Comparison of ENCODE assay signal across 24 cellular contexts in genomic region chr10:93790454-93790853, GRCh38. TPM values are rescaled to one million over a fixed set of nuclear protein-coding genes. Genes with fewer than 3 reads are reported as not detected.
DNase-seq lines count a peak whose midpoint lies in the region; ATAC-seq, FAIRE-seq and TF ChIP-seq lines count a peak whose summit lies in the region.
"Had no signal": no experiment of that assay in that cellular context is flagged by ENCODE, and none has a peak within 500 bp of the region (broad histone marks: within the 10 kb centered on the region; RNA-seq: fewer than 3 reads in every experiment).

No MANE protein-coding gene starts in this region.

- TF ChIP-seq POLR2A in H1 (IDR thresholded peaks at IDR 0.05; ENCODE audit: control extremely low read depth in 1 of 2, low read depth in 2 of 2, low read length in 2 of 2) = no peak

- TF ChIP-seq CTCF in H1 (IDR thresholded peaks at IDR 0.05; ENCODE audit: control extremely low read depth in 1 of 3, insufficient read depth in 1 of 3, low read depth in 1 of 3, low read length in 3 of 3) (no peak), nephron progenitor cell (IDR thresholded peaks at IDR 0.05) (no peak), lower lobe of right lung (IDR thresholded peaks at IDR 0.05) (no peak)

- peak overlapping the region in 6 of 11 experiments; percentile 2 to 27 (median 14); a peak in 8 of 22 replicates for H3K4me2 ChIP-seq in BLaER1 treated with 17β-estradiol and CSF1 and Interleukin-3, amounts not matched to agents 10 nM and 100 nM
- peak overlapping the region in 1 of 2 experiments; percentile 0; a peak in 1 of 4 replicates for H3K4me2 ChIP-seq in H1 (ENCODE audit: insufficient read depth in 1 of 2, low read depth in 2 of 2, low read length in 2 of 2)

- H3K4me1 Mint-ChIP-seq in nephron progenitor cell = peaks cover 30% of the 10 kb centered on the region
- no peaks in the 10 kb centered on the region for H3K4me1 Mint-ChIP-seq in activated CD4-positive, alpha-beta T cell treated with anti-CD3 and anti-CD28 coated beads, Interleukin-2, amount 10 ng/mL, durations not matched to agents 24 days and 14 days

- ATAC-seq in GM21717 (IDR thresholded peaks at IDR 0.05; ENCODE audit: unreplicated experiment) (no peak), lower lobe of right lung (no peak), GM21515 (IDR thresholded peaks at IDR 0.05; ENCODE audit: unreplicated experiment) (no peak)
- ATAC-seq: gastrocnemius medialis, K562, PC-3 had no signal

- no peak overlapping the region for H2BK20ac ChIP-seq in H1 (ENCODE audit: low read length)

- no peaks in the 10 kb centered on the region for H3K9me3 Mint-ChIP-seq in nephron progenitor cell
- H3K9me3 Mint-ChIP-seq in activated CD4-positive, alpha-beta T cell treated with anti-CD3 and anti-CD28 coated beads, Interleukin-2, amount 10 ng/mL, durations not matched to agents 24 days and 14 days = no peaks in the 10 kb centered on the region

- no peaks in the 10 kb centered on the region for H4K20me1 ChIP-seq in BLaER1 treated with 17β-estradiol and CSF1 and Interleukin-3, amounts not matched to agents 10 nM and 100 nM
- no peaks in the 10 kb centered on the region for H4K20me1 ChIP-seq in H1 (replicated peaks in 1 of 2; ENCODE audit: control insufficient read depth in 1 of 2, insufficient read depth in 2 of 2, low read length in 2 of 2)

- no peak for FAIRE-seq in H1 (lab: Jason Lieb, UNC)
- FAIRE-seq: K562, urothelium cell line had no signal

- H3K27ac ChIP-seq in BLaER1 treated with 17β-estradiol and CSF1 and Interleukin-3, amounts not matched to agents 10 nM and 100 nM = no peak overlapping the region
- H3K27ac ChIP-seq in HUES64 (ENCODE audit: low read depth, low read length) (peak overlapping the region; percentile 93), H1 (ENCODE audit: low read depth, low read length) (no peak overlapping the region), lower lobe of right lung (no peak overlapping the region)
- H3K27ac ChIP-seq: adrenal gland, C4-2B, esophagus muscularis mucosa, gastrocnemius medialis, neutrophil had no signal

- WGBS in HUES64 = 18% methylated on average over 2 of the region's 2 CpGs
- 66% methylated on average over 2 of the region's 2 CpGs; no CpG with 5 or more reads in 1 of the 2 experiments for WGBS in H1 (ENCODE audit: extremely low coverage in 1 of 2, insufficient coverage in 1 of 2, insufficient read length in 1 of 2, insufficient replicate concordance in 2 of 2, low coverage in 1 of 2, low lambda C conversion rate in 2 of 2, missing lambda C conversion rate in 1 of 2), 2 experiments

- no peaks in the 10 kb centered on the region for H3K79me1 ChIP-seq in H1 (ENCODE audit: low read depth, low read length)

- H3K79me2 ChIP-seq in H1 (ENCODE audit: control insufficient read depth in 1 of 2, insufficient read depth in 2 of 2, low read length in 2 of 2) = no peaks in the 10 kb centered on the region

- no peak overlapping the region for H3K4ac ChIP-seq in H1 (replicated peaks; ENCODE audit: insufficient read length, low read depth, low read length)

- H3K27ac Mint-ChIP-seq in nephron progenitor cell = peak overlapping the region; percentile 68
- H3K27ac Mint-ChIP-seq in activated CD4-positive, alpha-beta T cell treated with anti-CD3 and anti-CD28 coated beads, Interleukin-2, amount 10 ng/mL, durations not matched to agents 24 days and 14 days = no peak overlapping the region

- POLR2A ChIA-PET in H1 (lab: Charles Lee; ENCODE audit: partially characterized antibody) = interaction anchor here (0.8 kb wide), 1 partner anchor 39 kb away, joined by 3 read pairs; no protein-coding TSS in a partner anchor

- DNase-seq in H1 (ENCODE audit: low read depth in 1 of 2, low spot score in 2 of 2) (no peak), nephron progenitor cell (no peak), lower lobe of right lung (no peak)
- no peak for DNase-seq in activated CD4-positive, alpha-beta T cell treated with anti-CD3 and anti-CD28 coated beads, Interleukin-2, amount 10 ng/mL, durations not matched to agents 24 days and 14 days
- DNase-seq: activated CD4-positive, alpha-beta T cell treated with anti-CD3 and anti-CD28 coated beads, Interleukin-2, amount 50 U/mL, for 1 hour; activated CD8-positive, alpha-beta memory T cell treated with anti-CD3 and anti-CD28 coated beads, Interleukin-2, amount 50 U/mL, for 48 hours; activated effector memory CD4-positive, alpha-beta T cell treated with anti-CD3 and anti-CD28 coated beads, Interleukin-2, amount 50 U/mL, for 16 hours; adrenal gland; central memory CD4-positive, alpha-beta T cell; gastrocnemius medialis; NCI-H1694; NCI-H748 treated with DMSO at 0.1 percent for 48 hours; PC-3; SHP77; SW 1271 had no signal

- H3K14ac ChIP-seq in H1 (ENCODE audit: insufficient read length) = no peak overlapping the region

- no peak overlapping the region for H2BK15ac ChIP-seq in H1 (ENCODE audit: low read length)

- TF ChIP-seq RAD21 in H1 (IDR thresholded peaks at IDR 0.05 in 1 of 2, conservative IDR thresholded peaks at IDR 0.05 in 1 of 2; ENCODE audit: low read depth in 2 of 2, low read length in 2 of 2) = no peak

- peak overlapping the region; percentile 27 for H4K5ac ChIP-seq in H1 (ENCODE audit: insufficient read length, low read depth, low read length)

- no peak overlapping the region for H3K4me3 Mint-ChIP-seq in nephron progenitor cell
- no peak overlapping the region for H3K4me3 Mint-ChIP-seq in activated CD4-positive, alpha-beta T cell treated with anti-CD3 and anti-CD28 coated beads, Interleukin-2, amount 10 ng/mL, durations not matched to agents 24 days and 14 days

- H3K18ac ChIP-seq in H1 (ENCODE audit: extremely low read depth, low read length) = no peak overlapping the region

- no peak overlapping the region for H3K56ac ChIP-seq in H1 (replicated peaks; ENCODE audit: insufficient read length, low read depth, low read length)

- no peaks in the 10 kb centered on the region for H3K36me3 Mint-ChIP-seq in nephron progenitor cell (ENCODE audit: low read depth)
- H3K36me3 Mint-ChIP-seq in activated CD4-positive, alpha-beta T cell treated with anti-CD3 and anti-CD28 coated beads, Interleukin-2, amount 10 ng/mL, durations not matched to agents 24 days and 14 days (ENCODE audit: low read depth) = no peaks in the 10 kb centered on the region

- peaks cover 9% of the 10 kb centered on the region for H3K27me3 Mint-ChIP-seq in nephron progenitor cell (ENCODE audit: low read depth, poor library complexity)
- peaks cover 9% of the 10 kb centered on the region for H3K27me3 Mint-ChIP-seq in activated CD4-positive, alpha-beta T cell treated with anti-CD3 and anti-CD28 coated beads, Interleukin-2, amount 10 ng/mL, durations not matched to agents 24 days and 14 days

- no peaks in the 10 kb centered on the region for H3K23me2 ChIP-seq in H1 (ENCODE audit: low read depth, low read length)

- CTCF ChIA-PET in H1 (lab: Charles Lee; ENCODE audit: partially characterized antibody) = interaction anchor here (0.6 to 5.7 kb wide), 4 partner anchors 10 to 1997 kb away, joined by 3 to 35 read pairs (median 5); no protein-coding TSS in a partner anchor

- no peak overlapping the region for H2BK12ac ChIP-seq in H1 (ENCODE audit: low read depth, low read length)

- H2BK120ac ChIP-seq in H1 (replicated peaks; ENCODE audit: low read depth, low read length) = no peak overlapping the region

- intact Hi-C loops in lower lobe of right lung (cut with DNase I) = no loop called here
- intact Hi-C loops in activated CD4-positive, alpha-beta T cell treated with anti-CD3 and anti-CD28 coated beads, Interleukin-2, amount 10 ng/mL, durations not matched to agents 24 days and 14 days (cut with micrococcal nuclease) = no loop called here

- no peaks in the 10 kb centered on the region for H3K36me3 ChIP-seq in BLaER1 treated with 17β-estradiol and CSF1 and Interleukin-3, amounts not matched to agents 10 nM and 100 nM
- H3K36me3 ChIP-seq in HUES64 (ENCODE audit: insufficient read depth, low read length) = peaks cover 22% of the 10 kb centered on the region; the same call in 1 of the 2 replicates
- no peaks in the 10 kb centered on the region for H3K36me3 ChIP-seq in H1 (ENCODE audit: control insufficient read depth in 2 of 4, insufficient read depth in 4 of 4, low read length in 3 of 4)
- no peaks in the 10 kb centered on the region for H3K36me3 ChIP-seq in lower lobe of right lung
- H3K36me3 ChIP-seq: adrenal gland, esophagus muscularis mucosa, gastrocnemius medialis, neutrophil had no signal

- no peak overlapping the region for H4K91ac ChIP-seq in H1 (replicated peaks; ENCODE audit: insufficient read length, low read length)

- H3K9me3 ChIP-seq in BLaER1 treated with 17β-estradiol and CSF1 and Interleukin-3, amounts not matched to agents 10 nM and 100 nM (replicated peaks in 1 of 11) = no peaks in the 10 kb centered on the region
- H3K9me3 ChIP-seq in HUES64 (ENCODE audit: insufficient read depth, low read depth, low read length) (no peaks in the 10 kb centered on the region), H1 (ENCODE audit: insufficient read depth in 2 of 2, low read depth in 1 of 2, low read length in 1 of 2) (no peaks in the 10 kb centered on the region), lower lobe of right lung (no peaks in the 10 kb centered on the region)
- H3K9me3 ChIP-seq: adrenal gland, esophagus muscularis mucosa, gastrocnemius medialis, neutrophil had no signal

- H3K23ac ChIP-seq in H1 (ENCODE audit: insufficient read length) = no peak overlapping the region

- H3K27me3 ChIP-seq in BLaER1 treated with 17β-estradiol and CSF1 and Interleukin-3, amounts not matched to agents 10 nM and 100 nM = no peaks in the 10 kb centered on the region
- no peaks in the 10 kb centered on the region for H3K27me3 ChIP-seq in HUES64 (ENCODE audit: insufficient read depth, low read length)
- H3K27me3 ChIP-seq in H1 (replicated peaks in 1 of 4; ENCODE audit: control insufficient read depth in 3 of 4, extremely low read depth in 1 of 4, insufficient read depth in 3 of 4, low read length in 3 of 4) = no peaks in the 10 kb centered on the region
- no peaks in the 10 kb centered on the region for H3K27me3 ChIP-seq in lower lobe of right lung (ENCODE audit: low read depth)
- H3K27me3 ChIP-seq: adrenal gland, gastrocnemius medialis had no signal

- H2AK5ac ChIP-seq in H1 (ENCODE audit: low read depth, low read length) = no peak overlapping the region

- no peak overlapping the region for H4K8ac ChIP-seq in H1 (ENCODE audit: extremely low read depth, insufficient read depth, low read length)

- H2BK5ac ChIP-seq in H1 (ENCODE audit: low read depth, low read length) = no peak overlapping the region

- H3K4me1 ChIP-seq in BLaER1 treated with 17β-estradiol and CSF1 and Interleukin-3, amounts not matched to agents 10 nM and 100 nM = peaks cover 0 to 18% (median 7%) of the 10 kb centered on the region in 10 experiments; a peak in 11 of 20 replicates
- peaks cover 30% of the 10 kb centered on the region for H3K4me1 ChIP-seq in HUES64 (ENCODE audit: insufficient read depth, low read length)
- peaks cover 0 to 11% (median 5%) of the 10 kb centered on the region in 4 experiments; a peak in 3 of 7 replicates for H3K4me1 ChIP-seq in H1 (replicated peaks in 1 of 4; ENCODE audit: control insufficient read depth in 3 of 4, insufficient read depth in 4 of 4, low read length in 3 of 4)
- H3K4me1 ChIP-seq in lower lobe of right lung = no peaks in the 10 kb centered on the region
- H3K4me1 ChIP-seq: adrenal gland, esophagus muscularis mucosa had no signal

- peak overlapping the region; percentile 41; the same call in 1 of the 2 replicates for H2AFZ ChIP-seq in H1 (ENCODE audit: low read length)

- no peak for TF ChIP-seq EP300 in H1 (IDR thresholded peaks at IDR 0.05; ENCODE audit: borderline replicate concordance in 1 of 2, low read depth in 2 of 2, low read length in 2 of 2)

- no peak overlapping the region for H3K9ac ChIP-seq in BLaER1 treated with 17β-estradiol and CSF1 and Interleukin-3, amounts not matched to agents 10 nM and 100 nM
- H3K9ac ChIP-seq in HUES64 (ENCODE audit: low read depth, low read length) = peak overlapping the region; percentile 46; the same call in 1 of the 2 replicates
- H3K9ac ChIP-seq in H1 (replicated peaks in 1 of 4; ENCODE audit: extremely low read depth in 1 of 4, low read depth in 3 of 4, low read length in 3 of 4) = no peak overlapping the region

- no peak overlapping the region for H3K4me3 ChIP-seq in BLaER1 treated with 17β-estradiol and CSF1 and Interleukin-3, amounts not matched to agents 10 nM and 100 nM
- H3K4me3 ChIP-seq in HUES64 (ENCODE audit: low read length) (peak overlapping the region; percentile 10; the same call in 1 of the 2 replicates), H1 (ENCODE audit: extremely low read depth in 1 of 4, insufficient read depth in 2 of 4, low read depth in 3 of 4, low read length in 4 of 4) (peak overlapping the region in 1 of 4 experiments; percentile 16; a peak in 1 of 8 replicates), lower lobe of right lung (no peak overlapping the region)
- H3K4me3 ChIP-seq: adrenal gland, esophagus muscularis mucosa, gastrocnemius medialis, K562 had no signal

RNA-seq across cellular contexts. Expression of gene LGI1, which starts 32.7 kb away (rescaled TPM):
- 17.8 TPM for polyA plus RNA-seq in HUES64 (2013, experiment 1 of 2)
- polyA plus RNA-seq in HUES64 (2013, experiment 2 of 2) = 30.6 TPM
- total RNA-seq in H1 (2021; fragmentation: NEBNext Ultra II Directional; extraction: Animal tissue kit (Norgen Biotek cat#: 25700)) = not detected in 2 replicates
- polyA plus RNA-seq in H1 (2011; rRNA removed) = 0.15 and 0.28 TPM in 2 replicates
- polyA plus RNA-seq in H1 (2011; cell fraction: cytosol; rRNA removed) = 0.35 TPM
- polyA plus RNA-seq in H1 (2011; cell fraction: nucleus; rRNA removed) = 0.36 TPM
- 0.25 to 0.59 TPM (median 0.49 TPM) in 4 replicates for polyA plus RNA-seq in H1 (2012, experiment 1 of 2)
- not detected for polyA plus RNA-seq in H1 (2012, experiment 2 of 2)
- 0.06 TPM for polyA plus RNA-seq in H1 (2013, experiment 1 of 2)
- polyA plus RNA-seq in H1 (2013, experiment 2 of 2) = 0.13 TPM
- polyA minus RNA-seq in H1 (2011; rRNA and poly(A)+ RNA removed) = 0.24 and 0.54 TPM in 2 replicates
- polyA minus RNA-seq in H1 (2011; cell fraction: cytosol; rRNA and poly(A)+ RNA removed) = not detected
- 0.20 TPM for polyA minus RNA-seq in H1 (2011; cell fraction: nucleus; rRNA and poly(A)+ RNA removed)
- not detected for total RNA-seq in lower lobe of right lung
- not detected in 2 replicates for total RNA-seq in activated CD4-positive, alpha-beta T cell treated with anti-CD3 and anti-CD28 coated beads, Interleukin-2, amount 10 ng/mL, durations not matched to agents 24 days and 14 days
- total RNA-seq: K562, PC-3 had no signal
- polyA plus RNA-seq: K562 had no signal
